Comparison of ENCODE assay signal across 4 cellular contexts in genomic region chr1:34231441-34231840, GRCh38. TPM values are rescaled to one million over a fixed set of nuclear protein-coding genes. Genes with fewer than 3 reads are reported as not detected.
"Had no signal": no experiment of that assay in that cellular context is flagged by ENCODE, and none has a peak within 500 bp of the region (broad histone marks: within the 10 kb centered on the region; RNA-seq: fewer than 3 reads in every experiment).

No MANE protein-coding gene starts in this region.

- DNase-seq: GDM1, GF-D8 had no signal

- H3K4me3 ChIP-seq: GM12878 had no signal

RNA-seq across cellular contexts. Expression of gene C1orf94, which starts 54.7 kb away (rescaled TPM):
- total RNA-seq: G401, GM12878 had no signal
- polyA plus RNA-seq: GM12878 had no signal
